In the genomic region with DNA sequence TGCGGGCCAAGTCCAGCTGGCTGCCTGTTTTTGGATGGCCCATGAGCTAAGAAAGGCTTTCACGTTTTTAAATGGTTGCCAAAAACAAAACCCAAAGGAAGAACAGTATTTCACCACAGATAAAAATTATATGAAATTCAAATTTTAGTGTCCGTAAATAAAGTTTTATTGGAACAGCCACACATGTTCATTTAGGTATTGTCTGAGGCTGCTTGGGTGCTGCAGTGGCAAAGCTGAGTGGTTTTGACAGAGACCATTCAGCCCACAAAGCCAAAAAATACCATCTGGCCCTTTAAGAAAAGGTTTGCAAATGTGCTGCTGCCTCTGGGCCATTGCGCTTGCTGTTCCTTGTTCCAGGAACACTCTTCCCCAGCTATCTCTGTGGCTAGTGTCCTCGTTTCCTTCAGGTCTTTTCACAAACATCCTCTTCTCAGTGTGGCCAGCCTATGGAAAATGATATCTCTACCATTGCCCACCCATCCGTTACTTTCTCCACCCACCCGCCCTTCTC, we compare ENCODE assay signal across 6 cellular contexts.
"Had no signal": no experiment of that assay in that cellular context is flagged by ENCODE, and none has a peak within 500 bp of the region (broad histone marks: within the 10 kb centered on the region; RNA-seq: fewer than 3 reads in every experiment).

No MANE protein-coding gene starts in this region.

- H3K27ac ChIP-seq: HL-60 had no signal

- ATAC-seq: HepG2 had no signal

- H3K9me3 Mint-ChIP-seq: IgD-negative memory B cell had no signal

- H3K4me1 Mint-ChIP-seq: IgD-negative memory B cell had no signal

- DNase-seq: IMR-90, KBM-7, KG1 had no signal

- H3K4me3 Mint-ChIP-seq: IgD-negative memory B cell had no signal

- H3K27ac Mint-ChIP-seq: IgD-negative memory B cell had no signal

- H3K36me3 Mint-ChIP-seq: IgD-negative memory B cell had no signal

- FAIRE-seq: HepG2 had no signal
